Comparison of ENCODE assay signal across 14 cellular contexts in genomic region chr11:31702966-31703365, GRCh38.
DNase-seq lines count a peak whose midpoint lies in the region.
"Had no signal": no experiment of that assay in that cellular context is flagged by ENCODE, and none has a peak within 500 bp of the region (broad histone marks: within the 10 kb centered on the region; RNA-seq: fewer than 3 reads in every experiment).

No MANE protein-coding gene starts in this region.

- DNase-seq in AG08396 (ENCODE audit: low spot score) (peak; percentile 13), H4 (ENCODE audit: low spot score) (peak; percentile 25), NCI-H510A (lab: John Stamatoyannopoulos, UW) (peak; percentile 20), fibroblast of peridontal ligament (ENCODE audit: extremely low read depth) (peak; percentile 32), NCI-H2081 treated with DMSO at 0.1 percent for 48 hours (lab: John Stamatoyannopoulos, UW) (no peak), Ammon's horn (ENCODE audit: low spot score) (no peak), KG1 (lab: John Stamatoyannopoulos, UW) (no peak)
- no peak for DNase-seq in stimulated activated CD8-positive, alpha-beta memory T cell treated with anti-CD3 and anti-CD28 coated beads, Interleukin-4, amount 100 ng/mL, for 48 hours
- DNase-seq: activated CD8-positive, alpha-beta memory T cell treated with anti-CD3 and anti-CD28 coated beads, Interleukin-2, amount 50 U/mL, for 48 hours; activated naive CD8-positive, alpha-beta T cell treated with anti-CD3 and anti-CD28 coated beads, Interleukin-2, amount 10 ng/mL, durations not matched to agents 7 days and 5 days; esophagus squamous epithelium; immature natural killer cell; mucosa of descending colon; stimulated activated CD4-positive, alpha-beta T cell treated with anti-CD3 and anti-CD28 coated beads, Interleukin-1b, Interleukin-23, amount 100 ng/mL, for 48 hours had no signal

Comparison
In these comparisons a context has a peak if more than half of its experiments do, and no peak if none do; other contexts are left out.
1. DNase-seq: peak in AG08396 (single experiment), H4 (single experiment), NCI-H510A (single experiment) and fibroblast of peridontal ligament (single experiment); none in NCI-H2081 treated with DMSO at 0.1 percent for 48 hours (single experiment), Ammon's horn (single experiment), KG1 (single experiment) and stimulated activated CD8-positive, alpha-beta memory T cell treated with anti-CD3 and anti-CD28 coated beads, Interleukin-4, amount 100 ng/mL, for 48 hours (single experiment).